10 cellular contexts compared by ENCODE assay signal in the genomic region with DNA sequence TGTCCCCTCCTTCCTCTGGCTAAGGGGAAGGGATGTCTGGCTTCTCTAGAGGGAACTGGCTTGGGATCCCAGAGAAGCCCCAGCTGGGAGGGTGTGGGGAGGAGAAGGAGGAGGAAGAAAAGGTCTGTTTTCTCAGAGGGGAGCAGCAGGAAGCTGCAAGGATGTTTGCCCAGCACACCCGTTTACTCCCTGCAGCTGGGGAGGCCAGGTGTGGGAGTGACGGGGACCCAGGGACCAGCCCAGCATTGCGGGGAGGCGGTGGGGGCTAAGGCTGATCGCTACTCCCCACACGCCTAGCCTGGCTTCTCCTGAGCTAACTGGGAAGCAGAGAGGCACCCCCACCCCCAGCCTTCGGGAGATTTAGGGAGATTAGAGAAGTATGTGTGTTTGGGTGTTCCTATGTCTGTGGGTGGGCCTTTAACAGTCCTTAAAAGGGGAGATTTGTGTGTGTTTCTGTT. TPM values are rescaled to one million over a fixed set of nuclear protein-coding genes. Genes with fewer than 3 reads are reported as not detected.
DNase-seq lines count a peak whose midpoint lies in the region; ATAC-seq and TF ChIP-seq lines count a peak whose summit lies in the region.
"Had no signal": no experiment of that assay in that cellular context is flagged by ENCODE, and none has a peak within 500 bp of the region (broad histone marks: within the 10 kb centered on the region; RNA-seq: fewer than 3 reads in every experiment).

No MANE protein-coding gene starts in this region.

- peak overlapping the region; percentile 3 for H3K9ac ChIP-seq in iPS-15b (ENCODE audit: low read depth, low read length)
- H3K9ac ChIP-seq in smooth muscle cell (ENCODE audit: low read depth): peak overlapping the region; percentile 48

- H3K27me3 ChIP-seq in WERI-Rb-1 (ENCODE audit: insufficient read depth, low read depth, severe bottlenecking): no peaks in the 10 kb centered on the region
- H3K27me3 ChIP-seq in iPS-15b (ENCODE audit: control insufficient read depth, insufficient read depth, low read length): no peaks in the 10 kb centered on the region
- H3K27me3 ChIP-seq in smooth muscle cell (ENCODE audit: low read depth): no peaks in the 10 kb centered on the region

- peaks cover 30% of the 10 kb centered on the region for H3F3A ChIP-seq in smooth muscle cell (ENCODE audit: low read depth)

- TF ChIP-seq CTCF in HFF-Myc (IDR thresholded peaks at IDR 0.05; ENCODE audit: low read depth, low read length, missing control alignments): no peak
- TF ChIP-seq CTCF in WERI-Rb-1 (IDR thresholded peaks at IDR 0.05; ENCODE audit: low read depth, low read length): no peak
- TF ChIP-seq CTCF in smooth muscle cell (IDR thresholded peaks at IDR 0.05; ENCODE audit: borderline replicate concordance, insufficient read depth, poor library complexity, severe bottlenecking): no peak

- no peak overlapping the region for H2AFZ ChIP-seq in smooth muscle cell (ENCODE audit: low read depth)

- peaks cover 22% of the 10 kb centered on the region for H3K4me1 ChIP-seq in iPS-15b (ENCODE audit: control insufficient read depth, insufficient read depth, low read length)
- H3K4me1 ChIP-seq in smooth muscle cell (ENCODE audit: low read depth): peaks cover 34% of the 10 kb centered on the region

- H3K4me3 ChIP-seq in HFF-Myc (replicated peaks; ENCODE audit: low read depth, low read length): peak overlapping the region; percentile 57
- H3K4me3 ChIP-seq in WERI-Rb-1 (ENCODE audit: low read depth, low read length): peak overlapping the region; percentile 14
- no peak overlapping the region for H3K4me3 ChIP-seq in iPS-15b (ENCODE audit: low read depth, low read length)
- H3K4me3 ChIP-seq in smooth muscle cell: peak overlapping the region; percentile 96
- H3K4me3 ChIP-seq: thoracic aorta had no signal

- DNase-seq in HFF-Myc (ENCODE audit: extremely low read depth, low read depth): no peak
- DNase-seq in WERI-Rb-1: no peak
- no peak for DNase-seq in smooth muscle cell (lab: John Stamatoyannopoulos, UW; ENCODE audit: unreplicated experiment)
- no peak for DNase-seq in NCI-H1105 treated with DMSO at 0.1 percent for 48 hours (lab: John Stamatoyannopoulos, UW)
- no peak for DNase-seq in NCI-H1092 (lab: John Stamatoyannopoulos, UW)
- DNase-seq: activated B cell treated with CpG ODN at 0.5 μM for 24 hours, activated gamma-delta T cell had no signal

- ATAC-seq in GM21786 (IDR thresholded peaks at IDR 0.05; ENCODE audit: unreplicated experiment): no peak

- 5% methylated on average over 7 of the region's 7 CpGs for WGBS in smooth muscle cell (ENCODE audit: low lambda C conversion rate)

- H3K27ac ChIP-seq in WERI-Rb-1 (no peak overlapping the region), smooth muscle cell (ENCODE audit: low read depth) (peak overlapping the region; percentile 86)
- H3K27ac ChIP-seq: thoracic aorta had no signal

- peak overlapping the region; percentile 98 for H3K4me2 ChIP-seq in smooth muscle cell

- no peaks in the 10 kb centered on the region for H3K9me3 ChIP-seq in WERI-Rb-1 (ENCODE audit: severe bottlenecking)
- no peaks in the 10 kb centered on the region for H3K9me3 ChIP-seq in iPS-15b (ENCODE audit: control insufficient read depth, insufficient read depth, low read length)
- no peaks in the 10 kb centered on the region for H3K9me3 ChIP-seq in smooth muscle cell (replicated peaks; ENCODE audit: low read depth)
- H3K9me3 ChIP-seq: thoracic aorta had no signal

- peaks cover 91% of the 10 kb centered on the region for H3K79me2 ChIP-seq in smooth muscle cell (ENCODE audit: low read depth)

- peaks cover 76% of the 10 kb centered on the region for H4K20me1 ChIP-seq in smooth muscle cell (ENCODE audit: low read depth)

- H3K36me3 ChIP-seq in WERI-Rb-1 (no peaks in the 10 kb centered on the region), iPS-15b (ENCODE audit: control insufficient read depth, insufficient read depth, low read length) (no peaks in the 10 kb centered on the region), smooth muscle cell (ENCODE audit: low read depth) (no peaks in the 10 kb centered on the region)
- H3K36me3 ChIP-seq: thoracic aorta had no signal

RNA-seq across cellular contexts. Expression of gene CREB3L1, which starts 3.9 kb away (rescaled TPM):
- total RNA-seq in smooth muscle cell: 49.1 and 63.3 TPM in 2 replicates
- polyA plus RNA-seq in smooth muscle cell: 385 and 437 TPM in 2 replicates
- total RNA-seq: activated B cell treated with CpG ODN at 0.5 μM for 24 hours had no signal
